ENCODE assay signal across 1 cellular context in the genomic region with DNA sequence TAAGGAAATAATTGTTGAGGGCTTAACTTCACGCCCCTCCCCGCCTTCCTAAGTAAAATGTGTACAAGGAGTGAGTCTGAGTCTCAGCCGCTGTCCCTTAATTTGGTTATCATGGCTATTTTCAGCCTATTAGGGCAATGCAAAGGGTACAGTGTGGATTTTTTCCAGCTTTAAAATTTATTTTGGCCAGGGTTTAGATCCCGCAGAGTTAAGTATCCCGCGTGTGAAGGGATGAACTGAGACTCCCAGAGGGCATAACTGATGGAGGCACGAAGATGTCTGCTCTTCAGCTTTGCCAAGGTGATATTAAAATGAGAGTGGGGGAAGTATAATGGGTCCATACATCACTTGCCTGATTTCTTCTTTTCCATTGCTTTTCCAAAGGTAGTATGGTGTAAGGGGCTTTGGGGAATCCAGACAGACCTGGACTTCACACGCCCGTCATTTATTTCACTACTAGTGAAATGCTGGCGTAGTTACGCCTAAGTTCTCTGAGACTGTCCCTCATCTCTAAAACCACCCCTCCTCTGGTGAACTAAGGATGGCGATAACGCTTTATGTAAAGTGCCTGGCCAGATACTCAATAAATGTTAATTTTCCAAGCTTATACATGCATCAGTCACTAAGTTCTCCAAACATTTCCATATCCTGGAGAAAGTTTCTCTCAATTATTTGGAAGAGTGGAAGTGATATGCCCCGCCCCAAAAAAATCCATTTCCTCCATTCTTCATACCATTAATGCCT.
TF ChIP-seq lines count a peak whose summit lies in the region.

No MANE protein-coding gene starts in this region.

TF ChIP-seq in GM12878, 131 proteins besides CTCF, POLR2A, EP300 and RAD21:
- 0 out of 2 replicates have a peak, but pooled peaks have one; percentile 7 for TF ChIP-seq IKZF1 (conservative IDR thresholded peaks at IDR 0.05)
- TF ChIP-seq SPI1 (IDR thresholded peaks at IDR 0.05; ENCODE audit: borderline replicate concordance, insufficient read depth, low read depth, low read length): no peak
